ENCODE assay signal across 9 cellular contexts in the genomic region with DNA sequence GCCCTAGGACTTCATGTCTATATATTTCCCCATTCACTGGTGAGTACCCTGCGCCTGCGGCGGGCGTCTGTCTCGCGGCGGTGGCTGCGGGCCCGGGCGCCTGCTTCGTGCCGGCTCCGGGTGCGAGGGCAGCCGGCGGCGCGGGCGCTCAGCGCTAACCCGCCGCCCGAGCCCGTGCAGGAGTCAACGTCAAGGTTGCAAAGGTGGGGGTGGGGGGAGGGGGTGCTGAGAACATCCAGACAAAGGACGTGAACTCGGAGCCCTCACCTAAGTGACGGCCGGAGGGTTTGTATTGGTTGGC. TPM values are rescaled to one million over a fixed set of nuclear protein-coding genes. Genes with fewer than 3 reads are reported as not detected.
DNase-seq lines count a peak whose midpoint lies in the region; ATAC-seq and TF ChIP-seq lines count a peak whose summit lies in the region.
"Had no signal": no experiment of that assay in that cellular context is flagged by ENCODE, and none has a peak within 500 bp of the region (broad histone marks: within the 10 kb centered on the region; RNA-seq: fewer than 3 reads in every experiment).

No MANE protein-coding gene starts in this region.

- peaks cover 0 to 53% of the 10 kb centered on the region in 2 donors for H3K27me3 ChIP-seq in left lung
- H3K27me3 ChIP-seq in thymus (ENCODE audit: control insufficient read depth, insufficient read depth) = no peaks in the 10 kb centered on the region

- no peak for TF ChIP-seq CTCF in astrocyte of the cerebellum (IDR thresholded peaks at IDR 0.05; ENCODE audit: low read depth, low read length, missing control alignments)
- no peak for TF ChIP-seq CTCF in left lung (IDR thresholded peaks at IDR 0.05)

- peak; percentile 72 for DNase-seq in DMS 273 (lab: John Stamatoyannopoulos, UW; ENCODE audit: unreplicated experiment)
- DNase-seq in DMS 273 treated with DMSO at 0.1 percent for 48 hours (lab: John Stamatoyannopoulos, UW) = no peak
- no peak for DNase-seq in Jurkat, Clone E6-1 (ENCODE audit: low read depth, low spot score)
- DNase-seq in astrocyte of the cerebellum (ENCODE audit: low read depth) = no peak
- no peak for DNase-seq in left lung
- DNase-seq in A172 (ENCODE audit: low spot score) = no peak
- no peak for DNase-seq in GDM1 (lab: John Stamatoyannopoulos, UW)

- intact Hi-C loops in left lung (cut with DNase I) = loop anchor here in 1 of 2 donors (10.0 kb wide), 1 partner anchor 243 kb away; no protein-coding TSS in a partner anchor

- H3K36me3 ChIP-seq in left lung (peaks cover 0 to 9% of the 10 kb centered on the region in 2 donors), thymus (ENCODE audit: control insufficient read depth, insufficient read depth) (peaks cover 23% of the 10 kb centered on the region)

- peak overlapping the region; percentile 77 to 92 for H3K27ac ChIP-seq in left lung
- peak overlapping the region; percentile 100 for H3K27ac ChIP-seq in thymus (ENCODE audit: low read depth)
- H3K27ac ChIP-seq: 22Rv1 had no signal

- peak overlapping the region; percentile 60 for H3K4me3 ChIP-seq in Jurkat, Clone E6-1 (ENCODE audit: low read length)
- H3K4me3 ChIP-seq in astrocyte of the cerebellum (ENCODE audit: low read depth, low read length) = peak overlapping the region; percentile 54
- peak overlapping the region; percentile 68 to 92 for H3K4me3 ChIP-seq in left lung
- peak overlapping the region; percentile 72 for H3K4me3 ChIP-seq in thymus (ENCODE audit: low read length)

- no peaks in the 10 kb centered on the region for H3K9me3 ChIP-seq in left lung
- H3K9me3 ChIP-seq in thymus (ENCODE audit: control insufficient read depth) = no peaks in the 10 kb centered on the region

- in situ Hi-C loops in astrocyte of the cerebellum (cut with HindIII; ENCODE audit: low sequenced_read_pairs) = no loop called here

- WGBS in thymus = under 1% methylated on average over 29 of the region's 29 CpGs

- no peak for ATAC-seq in left lung

- H3K4me1 ChIP-seq in left lung (peaks cover 14 to 48% of the 10 kb centered on the region in 2 donors), thymus (ENCODE audit: control insufficient read depth, insufficient read depth, low read length) (peaks cover 19% of the 10 kb centered on the region)

RNA-seq across cellular contexts. Expression of a gene that starts 0.3 kb away (rescaled TPM):
- polyA plus RNA-seq in Jurkat, Clone E6-1 (2012; ENCODE audit: insufficient read depth, insufficient read length) = 11.9 TPM
- 100 to 1,000 TPM; 119 to 256 TPM for total RNA-seq in left lung
- polyA plus RNA-seq in thymus = 88.9 TPM
- total RNA-seq in A172 (2014; rRNA removed; shearing (Covaris generic)) = 87.4 and 182 TPM in 2 replicates
